16 cellular contexts compared by ENCODE assay signal in genomic region chr1:244896550-244896949, GRCh38. TPM values are rescaled to one million over a fixed set of nuclear protein-coding genes. Genes with fewer than 3 reads are reported as not detected.
DNase-seq lines count a peak whose midpoint lies in the region; ATAC-seq and TF ChIP-seq lines count a peak whose summit lies in the region.
"Had no signal": no experiment of that assay in that cellular context is flagged by ENCODE, and none has a peak within 500 bp of the region (broad histone marks: within the 10 kb centered on the region; RNA-seq: fewer than 3 reads in every experiment).

No MANE protein-coding gene starts in this region.

- H3K27ac ChIP-seq in brain microvascular endothelial cell, result no peak overlapping the region
- no peak overlapping the region for H3K27ac ChIP-seq in Peyer's patch
- H3K27ac ChIP-seq: HL-60, ovary, SJCRH30, WERI-Rb-1 had no signal

- H3K36me3 ChIP-seq in brain microvascular endothelial cell (replicated peaks), result no peaks in the 10 kb centered on the region
- H3K36me3 ChIP-seq in Peyer's patch, result no peaks in the 10 kb centered on the region
- H3K36me3 ChIP-seq: ovary, SJCRH30, WERI-Rb-1 had no signal

- H3K4me3 ChIP-seq in brain microvascular endothelial cell (ENCODE audit: low read depth, low read length) (no peak overlapping the region), Peyer's patch (no peak overlapping the region)
- H3K4me3 ChIP-seq: ovary, SJCRH30 had no signal

- H3K27me3 ChIP-seq in brain microvascular endothelial cell (replicated peaks) (no peaks in the 10 kb centered on the region), Peyer's patch (no peaks in the 10 kb centered on the region)
- H3K27me3 ChIP-seq: ovary, SJCRH30 had no signal

- TF ChIP-seq POLR2A in Peyer's patch (IDR thresholded peaks at IDR 0.05), result no peak

- no peaks in the 10 kb centered on the region for H3K4me1 ChIP-seq in Peyer's patch
- H3K4me1 ChIP-seq: SJCRH30 had no signal

- peak; percentile 67 for DNase-seq in AG08396 (ENCODE audit: low spot score)
- DNase-seq in HT1080 (ENCODE audit: low read depth), result peak; percentile 77
- peak; percentile 63 for DNase-seq in brain microvascular endothelial cell
- DNase-seq in kidney tubule cell (ENCODE audit: low spot score), result peak; percentile 26
- no peak for DNase-seq in Peyer's patch
- DNase-seq in nucleus accumbens (lab: John Stamatoyannopoulos, UW), result no peak
- no peak for DNase-seq in glomerular visceral epithelial cell (ENCODE audit: extremely low spot score)
- DNase-seq: activated CD8-positive, alpha-beta memory T cell treated with anti-CD3 and anti-CD28 coated beads for 24 hours; activated gamma-delta T cell; caudate nucleus; MV-4-11; ovary; SJCRH30; WERI-Rb-1 had no signal

- ATAC-seq in GM21367 (IDR thresholded peaks at IDR 0.05; ENCODE audit: unreplicated experiment), result no peak

- TF ChIP-seq CTCF in brain microvascular endothelial cell (IDR thresholded peaks at IDR 0.05; ENCODE audit: low read depth, low read length, missing control alignments) (no peak), Peyer's patch (IDR thresholded peaks at IDR 0.05) (no peak)

- in situ Hi-C loops in brain microvascular endothelial cell (cut with HindIII; ENCODE audit: low pct_ligation_motif_present, low sequenced_read_pairs), result no loop called here

- no peaks in the 10 kb centered on the region for H3K9me3 ChIP-seq in Peyer's patch
- H3K9me3 ChIP-seq: ovary, SJCRH30 had no signal

RNA-seq across cellular contexts. Expression of gene HNRNPU, which starts 32.2 kb away (rescaled TPM):
- 438 and 507 TPM in 2 replicates for total RNA-seq in HT1080 (2014; rRNA removed; shearing (Covaris generic))
- 290 and 393 TPM in 2 replicates for polyA plus RNA-seq in HT1080 (2015; cell fraction: cytosol; rRNA removed)
- polyA plus RNA-seq in HT1080 (2015; cell fraction: nucleus; rRNA removed), result 619 and 715 TPM in 2 replicates
- 100 to 1,000 TPM; 277 to 522 (median 324) TPM for total RNA-seq in Peyer's patch

Comparison
In these comparisons a context has a peak if more than half of its experiments do, and no peak if none do; other contexts are left out.
1. DNase-seq: peak in AG08396 (single experiment), HT1080 (single experiment), brain microvascular endothelial cell (single experiment) and kidney tubule cell (single experiment); none in Peyer's patch (0 of 3), nucleus accumbens (0 of 56) and glomerular visceral epithelial cell (single experiment).